ENCODE assay signal across 8 cellular contexts in genomic region chr5:173643964-173644363, GRCh38. TPM values are rescaled to one million over a fixed set of nuclear protein-coding genes. Genes with fewer than 3 reads are reported as not detected.
DNase-seq lines count a peak whose midpoint lies in the region; ATAC-seq and TF ChIP-seq lines count a peak whose summit lies in the region.

No MANE protein-coding gene starts in this region.

- TF ChIP-seq POLR2A in Peyer's patch (IDR thresholded peaks at IDR 0.05) = no peak

- CTCF ChIA-PET in OCI-LY7 (lab: Charles Lee; ENCODE audit: unreplicated experiment) = interaction anchor here (0.9 kb wide), 1 partner anchor 186 kb away, joined by 3 read pairs; no protein-coding TSS in a partner anchor

- H3K9me3 ChIP-seq in OCI-LY7 (ENCODE audit: low read length) = no peaks in the 10 kb centered on the region
- H3K9me3 ChIP-seq in Peyer's patch = no peaks in the 10 kb centered on the region

- no peaks in the 10 kb centered on the region for H3K27me3 ChIP-seq in Peyer's patch

- TF ChIP-seq CTCF in OCI-LY7 (conservative IDR thresholded peaks at IDR 0.05; ENCODE audit: low read length) (no peak), Peyer's patch (IDR thresholded peaks at IDR 0.05) (no peak)

- H4K20me1 ChIP-seq in OCI-LY7 (ENCODE audit: insufficient read depth, low read length) = no peaks in the 10 kb centered on the region

- intact Hi-C loops in OCI-LY7 (cut with micrococcal nuclease; ENCODE audit: unreplicated experiment) = no loop called here

- POLR2A ChIA-PET in OCI-LY7 (lab: Charles Lee) = interaction anchor here (0.7 to 1.3 kb wide), 5 partner anchors 13 to 299 kb away, joined by 3 to 5 read pairs (median 3); no protein-coding TSS in a partner anchor

- H3K36me3 ChIP-seq in OCI-LY7 (ENCODE audit: insufficient read depth, low read length) (no peaks in the 10 kb centered on the region), Peyer's patch (no peaks in the 10 kb centered on the region)

- peak overlapping the region; percentile 30 for H3K27ac ChIP-seq in OCI-LY7 (ENCODE audit: low read depth, low read length, poor library complexity, severe bottlenecking)
- H3K27ac ChIP-seq in Peyer's patch = no peak overlapping the region

- H3K79me2 ChIP-seq in OCI-LY7 (ENCODE audit: insufficient read depth, low read depth, low read length) = no peaks in the 10 kb centered on the region

- no TSS peak for BruUV-seq in OCI-LY7 (replicated peaks; lab: Mats Ljungman, UMichigan)

- H3K4me3 ChIP-seq in OCI-LY7 (ENCODE audit: low read depth, low read length, poor library complexity, severe bottlenecking) (peak overlapping the region; percentile 34), Peyer's patch (no peak overlapping the region)

- peak overlapping the region; percentile 76; the same call in 1 of the 2 replicates for H2AFZ ChIP-seq in OCI-LY7 (ENCODE audit: low read length)

- DNase-seq in NCI-H82 (lab: John Stamatoyannopoulos, UW) (peak; percentile 66), NCI-H82 treated with DMSO at 0.1 percent for 48 hours (lab: John Stamatoyannopoulos, UW; ENCODE audit: unreplicated experiment) (no peak), OCI-LY7 (ENCODE audit: low spot score) (peak; percentile 86), middle frontal gyrus (ENCODE audit: extremely low spot score, low spot score) (peak; percentile 73), Peyer's patch (no peak), mucosa of gallbladder (ENCODE audit: low spot score) (no peak)

- H3K4me1 ChIP-seq in OCI-LY7 (ENCODE audit: insufficient read depth, low read length, poor library complexity, severe bottlenecking) = peaks cover 59% of the 10 kb centered on the region
- H3K4me1 ChIP-seq in Peyer's patch = no peaks in the 10 kb centered on the region

- H3K9me2 ChIP-seq in OCI-LY7 (ENCODE audit: insufficient read depth, low read length) = no peaks in the 10 kb centered on the region

- H3K4me2 ChIP-seq in OCI-LY7 (ENCODE audit: low read length) = peak overlapping the region; percentile 63

- ATAC-seq in HG03280 (IDR thresholded peaks at IDR 0.05; ENCODE audit: unreplicated experiment) (peak; percentile 71), GM19455 (IDR thresholded peaks at IDR 0.05; ENCODE audit: unreplicated experiment) (no peak)

RNA-seq across cellular contexts. Expression of gene BOD1, which starts 27.5 kb away (rescaled TPM):
- 53.1 and 54.3 TPM in 2 replicates for total RNA-seq in OCI-LY7 (2014; rRNA removed; shearing (Covaris generic))
- total RNA-seq in OCI-LY7 (2022) (38.8 and 44.9 TPM in 2 replicates), Peyer's patch (10 to 100 TPM; 21.0 to 57.8 (median 27.3) TPM), mucosa of gallbladder (37.7 TPM)

Comparison
In these comparisons a context has a peak if more than half of its experiments do, and no peak if none do; other contexts are left out.
1. DNase-seq: peak in NCI-H82 (single experiment), OCI-LY7 (single experiment) and middle frontal gyrus (single experiment); none in NCI-H82 treated with DMSO at 0.1 percent for 48 hours (single experiment), Peyer's patch (0 of 3) and mucosa of gallbladder (single experiment).